Comparison of ENCODE assay signal across 20 cellular contexts in the genomic region with DNA sequence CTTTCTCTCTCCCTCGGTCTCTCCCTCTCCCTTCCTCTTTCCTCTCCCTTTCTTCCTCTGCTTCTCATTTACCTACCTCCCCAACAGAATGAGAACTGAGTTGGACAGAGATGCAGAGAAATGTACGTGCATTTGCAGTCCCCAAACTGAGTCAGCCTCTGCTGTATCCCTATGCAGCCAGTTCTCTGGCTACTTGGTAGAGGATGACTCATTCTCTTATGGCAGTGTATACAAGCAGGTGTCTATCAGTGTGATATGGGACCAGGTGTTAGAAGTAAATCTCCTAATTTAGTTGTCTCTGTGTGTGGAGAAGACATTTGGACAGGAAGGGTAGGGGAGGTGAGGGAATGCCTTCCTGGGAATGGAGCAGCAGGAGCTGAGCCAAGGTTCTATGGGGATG.
DNase-seq lines count a peak whose midpoint lies in the region; ATAC-seq, FAIRE-seq and TF ChIP-seq lines count a peak whose summit lies in the region.
"Had no signal": no experiment of that assay in that cellular context is flagged by ENCODE, and none has a peak within 500 bp of the region (broad histone marks: within the 10 kb centered on the region; RNA-seq: fewer than 3 reads in every experiment).

No MANE protein-coding gene starts in this region.

- H3K4me3 ChIP-seq in breast epithelium (no peak overlapping the region), fibroblast of villous mesenchyme (ENCODE audit: low read depth, low read length) (no peak overlapping the region), Karpas-422 (ENCODE audit: low read length) (no peak overlapping the region), BE2C (ENCODE audit: low read depth, low read length) (no peak overlapping the region)
- H3K4me3 ChIP-seq: BLaER1, SJCRH30 had no signal

- TF ChIP-seq POLR2A in breast epithelium (IDR thresholded peaks at IDR 0.05) = no peak

- DNase-seq in MCF 10A (ENCODE audit: unreplicated experiment) = peak; percentile 25
- no peak for DNase-seq in breast epithelium (ENCODE audit: low spot score in 2 of 2)
- peak; percentile 41 for DNase-seq in SW480 (ENCODE audit: low spot score)
- DNase-seq in fibroblast of villous mesenchyme (ENCODE audit: low read depth) = peak; percentile 1
- peak; percentile 13 for DNase-seq in urothelium cell line (ENCODE audit: low spot score)
- DNase-seq in Karpas-422 = no peak
- no peak for DNase-seq in BE2C
- DNase-seq: DMS153, H9, Kasumi-1, NCI-H1417 treated with DMSO at 0.1 percent for 48 hours, NCI-H2029, NCI-H2171 treated with DMSO at 0.1 percent for 48 hours, NCI-H510A, RPMI8226 had no signal

- no peak overlapping the region for H3K27ac Mint-ChIP-seq in MCF 10A (ENCODE audit: low read depth, unreplicated experiment)

- H3K4me3 Mint-ChIP-seq in MCF 10A (ENCODE audit: unreplicated experiment) = no peak overlapping the region
- H3K4me3 Mint-ChIP-seq: H9 had no signal

- H3K36me3 ChIP-seq in breast epithelium = no peaks in the 10 kb centered on the region
- H3K36me3 ChIP-seq in Karpas-422 (ENCODE audit: insufficient read depth, low read length) = no peaks in the 10 kb centered on the region
- H3K36me3 ChIP-seq in BE2C = no peaks in the 10 kb centered on the region
- H3K36me3 ChIP-seq: BLaER1, SJCRH30 had no signal

- H3K27ac ChIP-seq in breast epithelium (no peak overlapping the region), Karpas-422 (ENCODE audit: low read length) (no peak overlapping the region)
- H3K27ac ChIP-seq: 22Rv1, BLaER1, SJCRH30 had no signal

- H3K9me3 ChIP-seq in breast epithelium (no peaks in the 10 kb centered on the region), Karpas-422 (ENCODE audit: low read length) (no peaks in the 10 kb centered on the region), BE2C (no peaks in the 10 kb centered on the region)
- H3K9me3 ChIP-seq: BLaER1, SJCRH30 had no signal

- H4K20me1 ChIP-seq in Karpas-422 (ENCODE audit: insufficient read depth, low read depth, low read length) = no peaks in the 10 kb centered on the region
- H4K20me1 ChIP-seq: BLaER1 had no signal

- H3K36me3 Mint-ChIP-seq in MCF 10A (ENCODE audit: insufficient read depth, unreplicated experiment) = no peaks in the 10 kb centered on the region

- H3K4me1 Mint-ChIP-seq in MCF 10A (ENCODE audit: insufficient read depth, unreplicated experiment) = peaks cover 5% of the 10 kb centered on the region
- H3K4me1 Mint-ChIP-seq: H9 had no signal

- no peak for TF ChIP-seq CTCF in MCF 10A (IDR thresholded peaks at IDR 0.05; ENCODE audit: unreplicated experiment)
- TF ChIP-seq CTCF in breast epithelium (IDR thresholded peaks at IDR 0.05) = no peak
- no peak for TF ChIP-seq CTCF in fibroblast of villous mesenchyme (IDR thresholded peaks at IDR 0.05; ENCODE audit: insufficient read depth, low read depth, low read length)
- TF ChIP-seq CTCF in BE2C (IDR thresholded peaks at IDR 0.05; ENCODE audit: low read depth, low read length) = no peak

- peak; percentile 50 for FAIRE-seq in urothelium cell line (lab: Jason Lieb, UNC)
- FAIRE-seq: HepG2 had no signal

- BruUV-seq in MCF 10A (replicated peaks; lab: Mats Ljungman, UMichigan) = no TSS peak

- H3K4me2 ChIP-seq in Karpas-422 (ENCODE audit: low read depth, low read length, poor library complexity, severe bottlenecking) = no peak overlapping the region
- H3K4me2 ChIP-seq: BLaER1 had no signal

- no peaks in the 10 kb centered on the region for H3K27me3 ChIP-seq in breast epithelium
- no peaks in the 10 kb centered on the region for H3K27me3 ChIP-seq in Karpas-422 (ENCODE audit: low read length)
- H3K27me3 ChIP-seq in BE2C = no peaks in the 10 kb centered on the region
- H3K27me3 ChIP-seq: BLaER1, SJCRH30 had no signal

- ATAC-seq in HG02852 (IDR thresholded peaks at IDR 0.05; ENCODE audit: unreplicated experiment) = no peak
- ATAC-seq: HepG2 had no signal

- H3K9ac ChIP-seq in Karpas-422 (ENCODE audit: low read length) = no peak overlapping the region
- H3K9ac ChIP-seq: BLaER1 had no signal

- H3K4me1 ChIP-seq in breast epithelium = no peaks in the 10 kb centered on the region
- no peaks in the 10 kb centered on the region for H3K4me1 ChIP-seq in Karpas-422 (ENCODE audit: low read length)
- H3K4me1 ChIP-seq in BE2C = no peaks in the 10 kb centered on the region
- H3K4me1 ChIP-seq: BLaER1, SJCRH30 had no signal

- no peak overlapping the region for H2AFZ ChIP-seq in Karpas-422 (ENCODE audit: low read length)

- POLR2A ChIA-PET in MCF 10A (lab: Yijun Ruan, JAX) = no interaction called here

- H3K27me3 Mint-ChIP-seq in MCF 10A (ENCODE audit: insufficient read depth, unreplicated experiment) = no peaks in the 10 kb centered on the region

- H3K9me2 ChIP-seq in Karpas-422 (replicated peaks; ENCODE audit: insufficient read depth, low read length) = no peaks in the 10 kb centered on the region

- intact Hi-C loops in MCF 10A (cut with micrococcal nuclease) (no loop called here), breast epithelium (cut with DNase I; ENCODE audit: low total_unique reads) (no loop called here)

- no peaks in the 10 kb centered on the region for H3K79me2 ChIP-seq in Karpas-422 (ENCODE audit: low read length)

- CTCF ChIA-PET in MCF 10A (lab: Yijun Ruan, JAX) = no interaction called here

- H3K9me3 Mint-ChIP-seq in MCF 10A (ENCODE audit: unreplicated experiment) = no peaks in the 10 kb centered on the region
- H3K9me3 Mint-ChIP-seq: H9 had no signal

Comparison
In these comparisons a context has a peak if more than half of its experiments do, and no peak if none do; other contexts are left out.
1. DNase-seq: peak in MCF 10A (single experiment), SW480 (single experiment), fibroblast of villous mesenchyme (single experiment) and urothelium cell line (single experiment); none in breast epithelium (0 of 2), Karpas-422 (single experiment) and BE2C (single experiment).